In genomic region chr2:165239230-165239629, GRCh38 we compare ENCODE assay signal across 8 cellular contexts. TPM values are rescaled to one million over a fixed set of nuclear protein-coding genes. Genes with fewer than 3 reads are reported as not detected.
DNase-seq lines count a peak whose midpoint lies in the region; ATAC-seq and TF ChIP-seq lines count a peak whose summit lies in the region.

SCN2A (plus strand) TSS chr2:165239414; CDS start chr2:165295824, 56,410 bp downstream.

- H3K4me3 ChIP-seq in SJCRH30 (no peak within 1 kb of the TSS), ovary (no peak within 1 kb of the TSS)

- no peak for TF ChIP-seq POLR2A in ovary (IDR thresholded peaks at IDR 0.05)

- peak; percentile 11 for DNase-seq in COLO829 (ENCODE audit: low spot score)
- peak; percentile 72 to 83 for DNase-seq in Kasumi-1 (lab: John Stamatoyannopoulos, UW)
- peak; percentile 13 to 63 for DNase-seq in SJCRH30
- peak; percentile 46 for DNase-seq in foreskin melanocyte
- peak; percentile 15 for DNase-seq in pulmonary artery endothelial cell (ENCODE audit: low read depth, low spot score)
- DNase-seq in activated CD4-positive, CD25-positive, alpha-beta regulatory T cell (lab: John Stamatoyannopoulos, UW) = no peak
- no peak for DNase-seq in ovary

- H3K9me3 ChIP-seq in SJCRH30 (replicated peaks) (no peaks in the 10 kb centered on the region), ovary (no peaks in the 10 kb centered on the region)

- 23 to 25% (median 24%) methylated on average over 3 of the region's 3 CpGs for WGBS in ovary, 3 donors

- no peak for TF ChIP-seq CTCF in ovary (IDR thresholded peaks at IDR 0.05)

- ATAC-seq in GM19035 (IDR thresholded peaks at IDR 0.05; ENCODE audit: unreplicated experiment) = peak; percentile 71

- no peaks in the 10 kb centered on the region for H3K36me3 ChIP-seq in SJCRH30
- no peaks in the 10 kb centered on the region for H3K36me3 ChIP-seq in ovary

- intact Hi-C loops in ovary (cut with DNase I) = no loop called here

- H3K4me1 ChIP-seq in SJCRH30 = no peaks in the 10 kb centered on the region
- no peaks in the 10 kb centered on the region for H3K4me1 ChIP-seq in ovary (ENCODE audit: insufficient read depth)

- no peak for TF ChIP-seq EP300 in ovary (IDR thresholded peaks at IDR 0.05)

- no peak within 1 kb of the TSS for H3K27ac ChIP-seq in SJCRH30
- no peak within 1 kb of the TSS for H3K27ac ChIP-seq in ovary

- H3K27me3 ChIP-seq in SJCRH30 (no peaks in the 10 kb centered on the region), ovary (no peaks in the 10 kb centered on the region)

RNA-seq across cellular contexts. Expression of gene SCN2A, which starts in this region (rescaled TPM):
- not detected in 2 replicates for total RNA-seq in SJCRH30 (2014; rRNA removed; shearing (Covaris generic))
- not detected in 2 replicates for total RNA-seq in pulmonary artery endothelial cell
- 1 to 10 TPM in 1 of 7 donors, under 1 TPM in 6; 0.24 to 1.4 (median 0.61) TPM for total RNA-seq in ovary
- polyA plus RNA-seq in ovary = under 1 TPM; 0.15 to 0.65 TPM

Comparison
In these comparisons a context has a peak if more than half of its experiments do, and no peak if none do; other contexts are left out.
1. Peak in DNase-seq in SJCRH30; RNA of the gene not detected or under 1 TPM.
2. Peak in DNase-seq in pulmonary artery endothelial cell; RNA of the gene not detected or under 1 TPM.
3. DNase-seq: peak in COLO829 (single experiment), Kasumi-1 (2 of 2) and foreskin melanocyte (single experiment); none in activated CD4-positive, CD25-positive, alpha-beta regulatory T cell (0 of 4) and ovary (0 of 5).